1 cellular context compared by ENCODE assay signal in genomic region chr18:76992226-76993084, GRCh38.
TF ChIP-seq lines count a peak whose summit lies in the region.

No MANE protein-coding gene starts in this region.

TF ChIP-seq in IMR-90, 13 proteins besides CTCF, POLR2A, EP300 and RAD21 (continued from another document):
- TF ChIP-seq MAZ (IDR thresholded peaks at IDR 0.05; ENCODE audit: borderline replicate concordance, low read depth, low read length) (no peak), NFE2L2 (IDR thresholded peaks at IDR 0.05; ENCODE audit: low read depth, low read length) (no peak), MXI1 (IDR thresholded peaks at IDR 0.05; ENCODE audit: borderline replicate concordance, low read depth, low read length) (no peak), CEBPB (IDR thresholded peaks at IDR 0.05; ENCODE audit: low read depth, low read length) (no peak), CHD1 (IDR thresholded peaks at IDR 0.05; ENCODE audit: low read depth, low read length) (no peak)
